Comparison of ENCODE assay signal across 8 cellular contexts in genomic region chr12:122946690-122947271, GRCh38. TPM values are rescaled to one million over a fixed set of nuclear protein-coding genes. Genes with fewer than 3 reads are reported as not detected.
DNase-seq lines count a peak whose midpoint lies in the region; ATAC-seq and TF ChIP-seq lines count a peak whose summit lies in the region.

No MANE protein-coding gene starts in this region.

- no peaks in the 10 kb centered on the region for H3K9me3 Mint-ChIP-seq in mesothelial cell of epicardium

- no peak overlapping the region for H3K4me3 Mint-ChIP-seq in mesothelial cell of epicardium

- ATAC-seq in GM21390 (IDR thresholded peaks at IDR 0.05; ENCODE audit: unreplicated experiment), result peak; percentile 67

- TF ChIP-seq CTCF in BJ (IDR thresholded peaks at IDR 0.05; ENCODE audit: insufficient read depth, low read depth, low read length) (peak; percentile 64), LNCaP clone FGC (IDR thresholded peaks at IDR 0.05; ENCODE audit: control insufficient read depth, extremely low read depth, insufficient read depth) (no peak), choroid plexus epithelial cell (conservative IDR thresholded peaks at IDR 0.05; ENCODE audit: low read depth, low read length) (peak; percentile 63), mesothelial cell of epicardium (IDR thresholded peaks at IDR 0.05; ENCODE audit: unreplicated experiment) (no peak)

- no peaks in the 10 kb centered on the region for H3K36me3 Mint-ChIP-seq in mesothelial cell of epicardium

- no peaks in the 10 kb centered on the region for H3K27me3 ChIP-seq in BJ (ENCODE audit: control insufficient read depth, insufficient read depth, low read length)

- POLR2A ChIA-PET in BJ (lab: Charles Lee), result no interaction called here

- H3K4me1 Mint-ChIP-seq in mesothelial cell of epicardium, result peaks cover 4% of the 10 kb centered on the region

- H3K27ac Mint-ChIP-seq in mesothelial cell of epicardium, result peak overlapping the region; percentile 58

- CTCF ChIA-PET in BJ (lab: Yijun Ruan, JAX), result interaction anchor here (1.0 to 15.1 kb wide), 8 partner anchors 9 to 292 kb away, joined by 3 to 275 read pairs (median 5); no protein-coding TSS in a partner anchor

- no peak overlapping the region for H3K4me3 ChIP-seq in BJ (ENCODE audit: low read depth, low read length)
- H3K4me3 ChIP-seq in LNCaP clone FGC (ENCODE audit: low read depth, low read length), result no peak overlapping the region
- H3K4me3 ChIP-seq in choroid plexus epithelial cell (ENCODE audit: low read depth, low read length), result no peak overlapping the region

- no peaks in the 10 kb centered on the region for H3K36me3 ChIP-seq in BJ (ENCODE audit: control insufficient read depth, insufficient read depth, low read length)

- H3K27me3 Mint-ChIP-seq in mesothelial cell of epicardium (ENCODE audit: low read depth), result no peaks in the 10 kb centered on the region

- DNase-seq in BJ (ENCODE audit: low read depth) (peak; percentile 98), LNCaP clone FGC (ENCODE audit: low read depth) (peak; percentile 23), choroid plexus epithelial cell (ENCODE audit: low read depth) (peak; percentile 99), mesothelial cell of epicardium (ENCODE audit: low spot score in 2 of 2, unreplicated experiment in 2 of 2) (peak in 1 of 2 experiments; percentile 48), NCI-H1092 treated with DMSO at 0.1 percent for 48 hours (lab: John Stamatoyannopoulos, UW) (no peak)
- peak; percentile 93 for DNase-seq in activated CD4-positive, alpha-beta T cell treated with anti-CD3 and anti-CD28 coated beads for 48 hours
- peak; percentile 48 to 60 for DNase-seq in stimulated activated CD8-positive, alpha-beta memory T cell treated with anti-CD3 and anti-CD28 coated beads, Interleukin-7, amount 100 ng/mL, for 1 hour (ENCODE audit: low read depth in 2 of 2)

RNA-seq across cellular contexts. Expression of gene ABCB9, which starts 19.5 kb away (rescaled TPM):
- 3.9 and 6.1 TPM in 2 replicates for polyA plus RNA-seq in BJ (2011; rRNA removed)
- 8.0 and 8.9 TPM in 2 replicates for polyA minus RNA-seq in BJ (2011; rRNA and poly(A)+ RNA removed)
- total RNA-seq in mesothelial cell of epicardium, result 14.9 to 16.7 TPM (median 16.1 TPM) in 3 replicates

RNA-seq across cellular contexts. Expression of gene OGFOD2, which starts 28.3 kb away (rescaled TPM):
- 7.4 and 10.8 TPM in 2 replicates for polyA plus RNA-seq in BJ (2011; rRNA removed)
- 4.8 and 7.4 TPM in 2 replicates for polyA minus RNA-seq in BJ (2011; rRNA and poly(A)+ RNA removed)
- 13.8 to 15.0 TPM (median 14.9 TPM) in 3 replicates for total RNA-seq in mesothelial cell of epicardium

RNA-seq across cellular contexts. Expression of gene ARL6IP4, which starts 33.7 kb away (rescaled TPM):
- polyA plus RNA-seq in BJ (2011; rRNA removed), result 166 and 190 TPM in 2 replicates
- 20.9 and 27.3 TPM in 2 replicates for polyA minus RNA-seq in BJ (2011; rRNA and poly(A)+ RNA removed)
- 120 to 133 TPM (median 122 TPM) in 3 replicates for total RNA-seq in mesothelial cell of epicardium

RNA-seq across cellular contexts. Expression of gene VPS37B, which starts 50.9 kb away (rescaled TPM):
- polyA plus RNA-seq in BJ (2011; rRNA removed), result 17.0 and 18.1 TPM in 2 replicates
- polyA minus RNA-seq in BJ (2011; rRNA and poly(A)+ RNA removed), result 11.3 and 11.4 TPM in 2 replicates
- 28.1 to 29.1 TPM (median 29.0 TPM) in 3 replicates for total RNA-seq in mesothelial cell of epicardium

Comparison
In these comparisons a context has a peak if more than half of its experiments do, and no peak if none do; other contexts are left out.
1. CTCF ChIP-seq: peak in BJ (single experiment) and choroid plexus epithelial cell (single experiment); none in LNCaP clone FGC (single experiment) and mesothelial cell of epicardium (single experiment).